ENCODE assay signal across 18 cellular contexts in the genomic region with DNA sequence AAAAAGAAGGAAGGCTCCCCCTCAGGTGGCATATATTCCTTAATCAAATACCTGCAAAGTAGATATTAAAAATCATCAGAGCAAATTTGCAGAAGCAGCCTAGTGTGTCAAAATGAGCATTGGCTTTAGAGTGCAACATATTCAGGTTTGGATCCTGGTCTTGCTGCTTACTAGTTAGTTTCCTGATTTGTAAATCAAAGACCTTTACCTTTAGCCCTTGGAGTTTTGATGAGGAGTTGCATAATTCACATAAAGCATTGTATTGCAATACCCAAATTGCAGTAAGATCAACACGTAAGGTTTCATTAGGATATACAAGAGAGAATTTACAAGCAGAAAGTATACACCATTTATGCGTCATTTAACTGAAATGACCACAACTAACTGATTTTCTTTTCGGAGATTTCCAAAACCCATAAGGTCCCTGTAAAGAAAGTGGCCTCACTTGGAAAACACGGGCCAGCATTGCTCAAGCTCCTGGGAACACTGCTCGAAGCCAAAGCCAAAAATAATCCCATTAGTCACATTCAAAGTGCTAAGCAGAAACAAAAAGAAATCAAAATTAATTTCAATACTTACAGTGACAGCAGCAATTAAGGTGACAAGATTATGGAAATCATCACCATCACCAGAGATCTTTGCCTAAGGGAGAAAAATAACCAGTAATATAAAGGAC.
DNase-seq lines count a peak whose midpoint lies in the region; ATAC-seq, FAIRE-seq and TF ChIP-seq lines count a peak whose summit lies in the region.
"Had no signal": no experiment of that assay in that cellular context is flagged by ENCODE, and none has a peak within 500 bp of the region (broad histone marks: within the 10 kb centered on the region; RNA-seq: fewer than 3 reads in every experiment).

No MANE protein-coding gene starts in this region.

- TF ChIP-seq POLR2A in right lobe of liver (IDR thresholded peaks at IDR 0.05) (no peak), HepG2 (IDR thresholded peaks at IDR 0.05; ENCODE audit: insufficient read depth in 1 of 2, low read depth in 2 of 2, low read length in 2 of 2) (no peak)

- FAIRE-seq in HepG2 (lab: Jason Lieb, UNC): no peak
- FAIRE-seq: GM12878 had no signal

- CTCF ChIA-PET in HepG2 (lab: Yijun Ruan, JAX; ENCODE audit: low intra/inter-chr PET ratio, low total read pairs): no interaction called here

- H3K4me1 ChIP-seq in right lobe of liver (peaks cover 0 to 5% (median 0%) of the 10 kb centered on the region in 4 donors), HepG2 (ENCODE audit: insufficient read depth, low read length) (no peaks in the 10 kb centered on the region)

- no peak for DNase-seq in right lobe of liver
- DNase-seq in HepG2 (ENCODE audit: low spot score): no peak
- DNase-seq in inferior parietal cortex (ENCODE audit: extremely low spot score): peak; percentile 5
- DNase-seq in putamen (ENCODE audit: low spot score): peak; percentile 72
- no peak for DNase-seq in NCI-H2227 treated with DMSO at 0.1 percent for 48 hours (lab: John Stamatoyannopoulos, UW)
- DNase-seq: Calu3; CD8-positive, alpha-beta T cell; DMS79 treated with DMSO at 0.1 percent for 48 hours; GF-D8; GOT3; H7; HFFc6; IMR-90 had no signal

- H3K27ac ChIP-seq in right lobe of liver (no peak overlapping the region), HepG2 (ENCODE audit: extremely low read length, insufficient read depth, low read length) (no peak overlapping the region)
- H3K27ac ChIP-seq: BLaER1 treated with 17β-estradiol and CSF1 and Interleukin-3, amounts not matched to agents 10 nM and 100 nM; HL-60 had no signal

- no peaks in the 10 kb centered on the region for H3K79me2 ChIP-seq in HepG2 (ENCODE audit: insufficient read depth, low read length)

- no TSS peak for BruUV-seq in HepG2 (replicated peaks; lab: Mats Ljungman, UMichigan)

- H4K20me1 ChIP-seq in HepG2 (ENCODE audit: insufficient read depth, low read length): no peaks in the 10 kb centered on the region
- H4K20me1 ChIP-seq: BLaER1 treated with 17β-estradiol and CSF1 and Interleukin-3, amounts not matched to agents 10 nM and 100 nM had no signal

- H3K9me3 ChIP-seq in right lobe of liver: no peaks in the 10 kb centered on the region
- H3K9me3 ChIP-seq in HepG2 (ENCODE audit: low read length): no peaks in the 10 kb centered on the region

- H3K27me3 ChIP-seq in right lobe of liver: no peaks in the 10 kb centered on the region
- H3K27me3 ChIP-seq in HepG2 (ENCODE audit: control insufficient read depth in 1 of 2, insufficient read depth in 2 of 2, low read length in 2 of 2): peaks cover 0 to 3% of the 10 kb centered on the region in 2 experiments; a peak in 1 of 5 replicates
- H3K27me3 ChIP-seq: BLaER1 treated with 17β-estradiol and CSF1 and Interleukin-3, amounts not matched to agents 10 nM and 100 nM had no signal

- in situ Hi-C loops in HepG2 (cut with HindIII; ENCODE audit: extremely low pct_ligation_motif_present, low pct_unique_long_range_greater_than_20kb): no loop called here

- H3K4me3 ChIP-seq in right lobe of liver (no peak overlapping the region), HepG2 (replicated peaks in 1 of 3; ENCODE audit: insufficient read depth in 1 of 3, low read depth in 2 of 3, low read length in 3 of 3) (no peak overlapping the region)
- H3K4me3 ChIP-seq: BLaER1 treated with 17β-estradiol and CSF1 and Interleukin-3, amounts not matched to agents 10 nM and 100 nM; GM12878 had no signal

- POLR2A ChIA-PET in HepG2 (lab: Yijun Ruan, JAX): no interaction called here

- no peaks in the 10 kb centered on the region for H3K36me3 ChIP-seq in right lobe of liver
- H3K36me3 ChIP-seq in HepG2 (replicated peaks in 1 of 2; ENCODE audit: control insufficient read depth in 1 of 2, insufficient read depth in 2 of 2, low read length in 2 of 2): no peaks in the 10 kb centered on the region
- H3K36me3 ChIP-seq: BLaER1 treated with 17β-estradiol and CSF1 and Interleukin-3, amounts not matched to agents 10 nM and 100 nM had no signal

- H3K9ac ChIP-seq in HepG2 (ENCODE audit: insufficient read depth, low read depth, low read length): no peak overlapping the region
- H3K9ac ChIP-seq: BLaER1 treated with 17β-estradiol and CSF1 and Interleukin-3, amounts not matched to agents 10 nM and 100 nM had no signal

- no peak for TF ChIP-seq CTCF in right lobe of liver (IDR thresholded peaks at IDR 0.05)
- no peak for TF ChIP-seq CTCF in HepG2 (CRISPR knock-in tag; IDR thresholded peaks at IDR 0.05)

- no peak overlapping the region for H2AFZ ChIP-seq in HepG2 (ENCODE audit: low read length)

- ATAC-seq in right lobe of liver: peak in 3 of 4 donors; percentile 38 to 83 (median 48)
- no peak for ATAC-seq in HepG2
- ATAC-seq in GM18870 (IDR thresholded peaks at IDR 0.05; ENCODE audit: unreplicated experiment): no peak
- ATAC-seq: CD8-positive, alpha-beta T cell; GM12878; HCT116 had no signal

- intact Hi-C loops in right lobe of liver (cut with DNase I) (no loop called here), HepG2 (cut with micrococcal nuclease; ENCODE audit: unreplicated experiment) (no loop called here)

- TF ChIP-seq EP300 in HepG2 (IDR thresholded peaks at IDR 0.05; ENCODE audit: low read depth in 2 of 2, low read length in 2 of 2) (no peak), HepG2 (CRISPR knock-in tag; IDR thresholded peaks at IDR 0.05; ENCODE audit: borderline replicate concordance) (no peak)

- H3K4me2 ChIP-seq in HepG2 (ENCODE audit: low read depth, low read length): no peak overlapping the region
- H3K4me2 ChIP-seq: BLaER1 treated with 17β-estradiol and CSF1 and Interleukin-3, amounts not matched to agents 10 nM and 100 nM had no signal

- 64% methylated on average over 5 of the region's 5 CpGs for WGBS in right lobe of liver (ENCODE audit: insufficient coverage, low coverage, low lambda C conversion rate, missing lambda C conversion rate)
- 30% methylated on average over 5 of the region's 5 CpGs for WGBS in HepG2 (ENCODE audit: low lambda C conversion rate)

- no peak for TF ChIP-seq RAD21 in HepG2 (CRISPR knock-in tag; IDR thresholded peaks at IDR 0.05)

TF ChIP-seq in HepG2, 621 proteins besides CTCF, POLR2A, EP300 and RAD21:
- no peak for TF ChIP-seq DPF2 (CRISPR knock-in tag; IDR thresholded peaks at IDR 0.05; ENCODE audit: borderline replicate concordance, low read depth)

Comparison
In these comparisons a context has a peak if more than half of its experiments do, and no peak if none do; other contexts are left out.
1. ATAC-seq: peak in right lobe of liver (3 of 4); none in HepG2 (single experiment) and GM18870 (single experiment).
2. DNase-seq: peak in inferior parietal cortex (single experiment) and putamen (single experiment); none in right lobe of liver (0 of 3), HepG2 (single experiment) and NCI-H2227 treated with DMSO at 0.1 percent for 48 hours (single experiment).